26 cellular contexts compared by ENCODE assay signal in genomic region chr17:17144916-17145665, GRCh38.
A peak's percentile ranks its signal among the peaks of the same experiment; 100 is the strongest.
DNase-seq lines count a peak whose midpoint lies in the region; ATAC-seq lines count a peak whose summit lies in the region.
"Had no signal": no experiment of that assay in that cellular context is flagged by ENCODE, and none has a peak within 500 bp of the region (broad histone marks: within the 10 kb centered on the region; RNA-seq: fewer than 3 reads in every experiment).

No MANE protein-coding gene starts in this region.

- H3K36me3 Mint-ChIP-seq in effector memory CD8-positive, alpha-beta T cell (ENCODE audit: insufficient read depth): peaks cover 41% of the 10 kb centered on the region

- peak overlapping the region; percentile 54 to 55 for H3K27ac Mint-ChIP-seq in effector memory CD8-positive, alpha-beta T cell
- H3K27ac Mint-ChIP-seq: T-cell had no signal

- peak overlapping the region; percentile 74 for H3K9ac ChIP-seq in BLaER1

- ATAC-seq in effector memory CD8-positive, alpha-beta T cell (replicated peaks): no peak
- peak; percentile 8 for ATAC-seq in left lobe of liver
- ATAC-seq in GM19351 (IDR thresholded peaks at IDR 0.05; ENCODE audit: unreplicated experiment): no peak
- ATAC-seq in GM21447 (IDR thresholded peaks at IDR 0.05; ENCODE audit: unreplicated experiment): no peak
- ATAC-seq: activated T-cell treated with anti-CD3 and anti-CD28 coated beads, Interleukin-2, amount 50 U/mL, for 4 hours; gastroesophageal sphincter; K562; sciatic nerve; stimulated activated naive B cell treated with anti-CD40 and anti-IgM and Interleukin-4, amounts not matched to agents 10 μg/mL and 1 μg/mL and 100 μg/mL, for 72 hours; T-cell had no signal

- peaks cover 64% of the 10 kb centered on the region for H4K20me1 ChIP-seq in BLaER1

- H3K9me3 Mint-ChIP-seq in effector memory CD8-positive, alpha-beta T cell: no peaks in the 10 kb centered on the region
- H3K9me3 Mint-ChIP-seq: activated T-cell treated with anti-CD3 and anti-CD28 coated beads, Interleukin-2, amount 50 U/mL, for 4 hours; nephron; stimulated activated naive B cell treated with anti-CD40 and anti-IgM and Interleukin-4, amounts not matched to agents 10 μg/mL and 1 μg/mL and 100 μg/mL, for 72 hours; T-cell had no signal

- H3K36me3 ChIP-seq in BLaER1: peaks cover 79% of the 10 kb centered on the region

- H3K4me3 ChIP-seq in BLaER1: peak overlapping the region; percentile 40
- H3K4me3 ChIP-seq: gastroesophageal sphincter, K562 had no signal

- H3K4me1 ChIP-seq in BLaER1: peaks cover 88% of the 10 kb centered on the region

- no peaks in the 10 kb centered on the region for H3K27me3 ChIP-seq in BLaER1
- H3K27me3 ChIP-seq: gastroesophageal sphincter had no signal

- no peaks in the 10 kb centered on the region for H3K9me3 ChIP-seq in BLaER1
- H3K9me3 ChIP-seq: gastroesophageal sphincter had no signal

- peaks cover 0 to 20% of the 10 kb centered on the region in 2 donors for H3K4me1 Mint-ChIP-seq in effector memory CD8-positive, alpha-beta T cell (ENCODE audit: low read depth in 2 of 2)

- H3K4me2 ChIP-seq in BLaER1: peak overlapping the region; percentile 89

- DNase-seq in ELF-1 (ENCODE audit: low read depth, low spot score) (peak; percentile 68), left lobe of liver (ENCODE audit: low spot score) (no peak), pons (ENCODE audit: low spot score) (no peak), NCI-H187 treated with DMSO at 0.1 percent for 48 hours (lab: John Stamatoyannopoulos, UW) (no peak)
- DNase-seq in effector memory CD8-positive, alpha-beta T cell: no peak
- DNase-seq: activated naive CD4-positive, alpha-beta T cell treated with anti-CD3 and anti-CD28 coated beads, Interleukin-2, amount 50 U/mL, for 16 hours; activated T-cell treated with anti-CD3 and anti-CD28 coated beads, Interleukin-2, amount 50 U/mL, for 4 hours; aorta; caudate nucleus; dermis blood vessel endothelial cell; HCEC 1CT; NCI-H1105 treated with DMSO at 0.1 percent for 48 hours; NCI-H446; NCI-H774; stimulated activated CD4-positive, alpha-beta T cell treated with anti-CD3 and anti-CD28 coated beads, Interleukin-12 subunit alpha, Interleukin-12 subunit beta, amount 100 ng/mL, for 4 hours; stimulated activated CD4-positive, alpha-beta T cell treated with anti-CD3 and anti-CD28 coated beads, Interleukin-4, amount 100 ng/mL, for 4 hours; stimulated activated naive B cell treated with anti-CD40 and anti-IgM and Interleukin-4, amounts not matched to agents 10 μg/mL and 1 μg/mL and 100 μg/mL, for 72 hours; T-cell had no signal

- H3K27me3 Mint-ChIP-seq in effector memory CD8-positive, alpha-beta T cell: no peaks in the 10 kb centered on the region
- H3K27me3 Mint-ChIP-seq: stimulated activated naive B cell treated with anti-CD40 and anti-IgM and Interleukin-4, amounts not matched to agents 10 μg/mL and 1 μg/mL and 100 μg/mL, for 72 hours; T-cell had no signal

- peak overlapping the region; percentile 83 for H3K27ac ChIP-seq in BLaER1
- H3K27ac ChIP-seq: C4-2B, gastroesophageal sphincter had no signal

- no peak overlapping the region for H3K4me3 Mint-ChIP-seq in effector memory CD8-positive, alpha-beta T cell
- H3K4me3 Mint-ChIP-seq: activated T-cell treated with anti-CD3 and anti-CD28 coated beads, Interleukin-2, amount 50 U/mL, for 4 hours; nephron; stimulated activated naive B cell treated with anti-CD40 and anti-IgM and Interleukin-4, amounts not matched to agents 10 μg/mL and 1 μg/mL and 100 μg/mL, for 72 hours; T-cell had no signal
